In the genomic region with DNA sequence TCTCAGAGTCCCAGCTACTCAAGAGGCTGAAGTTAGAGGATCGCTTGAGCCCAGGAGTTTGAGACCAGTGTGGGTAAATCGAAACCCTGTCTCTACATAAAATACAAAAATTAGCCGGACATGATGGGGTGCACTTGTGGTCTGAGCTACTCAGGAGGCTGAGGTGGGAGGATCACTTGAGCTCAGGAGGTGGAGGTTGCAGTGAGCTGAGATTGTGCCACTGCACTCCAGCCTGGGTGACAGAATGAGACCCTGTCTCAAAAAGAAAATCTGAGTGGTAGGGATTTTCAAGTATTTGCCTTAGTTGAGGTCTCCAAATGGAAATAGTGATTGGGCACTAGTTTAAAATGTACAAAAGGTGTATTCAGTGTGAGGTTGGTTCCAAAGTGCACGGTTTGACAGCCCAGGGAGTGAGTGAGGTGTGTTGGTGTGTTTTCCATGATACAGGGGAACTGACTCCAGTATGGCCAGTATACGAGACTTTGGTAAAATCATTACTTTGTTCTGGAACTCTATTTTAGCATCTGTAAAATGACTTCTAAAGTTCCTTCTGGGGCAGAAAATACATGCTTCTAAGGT, we compare ENCODE assay signal across 1 cellular context.
TF ChIP-seq lines count a peak whose summit lies in the region.

No MANE protein-coding gene starts in this region.

TF ChIP-seq in HepG2, 621 proteins besides CTCF, POLR2A, EP300 and RAD21 (continued from another document):
- TF ChIP-seq ZXDC (CRISPR knock-in tag; IDR thresholded peaks at IDR 0.05), result no peak
- no peak for TF ChIP-seq ZNF207 (IDR thresholded peaks at IDR 0.05; ENCODE audit: borderline replicate concordance)
- TF ChIP-seq ZNF644 (CRISPR knock-in tag; IDR thresholded peaks at IDR 0.05; ENCODE audit: low read depth), result 0 out of 2 replicates have a peak, but pooled peaks have one; percentile 66
- TF ChIP-seq CCDC6 (CRISPR knock-in tag; IDR thresholded peaks at IDR 0.05), result no peak
- TF ChIP-seq RBM39 (IDR thresholded peaks at IDR 0.05; ENCODE audit: low read depth, low read length, poor library complexity, severe bottlenecking), result no peak
- TF ChIP-seq NONO (IDR thresholded peaks at IDR 0.05), result no peak
- no peak for TF ChIP-seq NONO (CRISPR knock-in tag; conservative IDR thresholded peaks at IDR 0.05)
- no peak for TF ChIP-seq HCFC1 (IDR thresholded peaks at IDR 0.05; ENCODE audit: low read depth, low read length)
- no peak for TF ChIP-seq SMARCE1 (IDR thresholded peaks at IDR 0.05; ENCODE audit: borderline replicate concordance)
- 0 out of 2 replicates have a peak, but pooled peaks have one; percentile 18 for TF ChIP-seq RARA (CRISPR knock-in tag; IDR thresholded peaks at IDR 0.05)
- no peak for TF ChIP-seq HMGA1 (CRISPR knock-in tag; conservative IDR thresholded peaks at IDR 0.05)
- peak; percentile 84 for TF ChIP-seq GFI1 (CRISPR knock-in tag; IDR thresholded peaks at IDR 0.05; ENCODE audit: borderline replicate concordance)
- TF ChIP-seq MBNL3 (CRISPR knock-in tag; conservative IDR thresholded peaks at IDR 0.05), result no peak
- no peak for TF ChIP-seq CBX5 (CRISPR knock-in tag; IDR thresholded peaks at IDR 0.05; ENCODE audit: borderline replicate concordance)
- TF ChIP-seq, protein P1, sequence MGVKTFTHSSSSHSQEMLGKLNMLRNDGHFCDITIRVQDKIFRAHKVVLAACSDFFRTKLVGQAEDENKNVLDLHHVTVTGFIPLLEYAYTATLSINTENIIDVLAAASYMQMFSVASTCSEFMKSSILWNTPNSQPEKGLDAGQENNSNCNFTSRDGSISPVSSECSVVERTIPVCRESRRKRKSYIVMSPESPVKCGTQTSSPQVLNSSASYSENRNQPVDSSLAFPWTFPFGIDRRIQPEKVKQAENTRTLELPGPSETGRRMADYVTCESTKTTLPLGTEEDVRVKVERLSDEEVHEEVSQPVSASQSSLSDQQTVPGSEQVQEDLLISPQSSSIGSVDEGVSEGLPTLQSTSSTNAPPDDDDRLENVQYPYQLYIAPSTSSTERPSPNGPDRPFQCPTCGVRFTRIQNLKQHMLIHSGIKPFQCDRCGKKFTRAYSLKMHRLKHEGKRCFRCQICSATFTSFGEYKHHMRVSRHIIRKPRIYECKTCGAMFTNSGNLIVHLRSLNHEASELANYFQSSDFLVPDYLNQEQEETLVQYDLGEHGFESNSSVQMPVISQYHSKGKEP (CRISPR knock-in tag; IDR thresholded peaks at IDR 0.05), result no peak
- TF ChIP-seq NCOA1 (CRISPR knock-in tag; IDR thresholded peaks at IDR 0.05), result no peak
- no peak for TF ChIP-seq FOXP1 (IDR thresholded peaks at IDR 0.05)
- no peak for TF ChIP-seq FOXP1 (CRISPR knock-in tag; IDR thresholded peaks at IDR 0.05)
- no peak for TF ChIP-seq ATAD3A (CRISPR knock-in tag; IDR thresholded peaks at IDR 0.05)
- no peak for TF ChIP-seq ZNF317 (CRISPR knock-in tag; IDR thresholded peaks at IDR 0.05)
- no peak for TF ChIP-seq ZNF33A (CRISPR knock-in tag; IDR thresholded peaks at IDR 0.05; ENCODE audit: borderline replicate concordance)
- no peak for TF ChIP-seq KDM6A (CRISPR knock-in tag; IDR thresholded peaks at IDR 0.05; ENCODE audit: low read depth)
